Comparison of ENCODE assay signal across 8 cellular contexts in genomic region chr7:32941181-32941995, GRCh38. TPM values are rescaled to one million over a fixed set of nuclear protein-coding genes. Genes with fewer than 3 reads are reported as not detected.
A peak's percentile ranks its signal among the peaks of the same experiment; 100 is the strongest.
DNase-seq lines count a peak whose midpoint lies in the region; ATAC-seq and TF ChIP-seq lines count a peak whose summit lies in the region.

No MANE protein-coding gene starts in this region.

- H3K27me3 ChIP-seq in iPS-18a (ENCODE audit: control insufficient read depth, insufficient read depth, low read length), result peaks cover 100% of the 10 kb centered on the region

- intact Hi-C loops in activated CD4-positive, alpha-beta T cell treated with anti-CD3 and anti-CD28 coated beads, Interleukin-2, amount 10 ng/mL, durations not matched to agents 24 days and 14 days (cut with micrococcal nuclease), result no loop called here

- H3K27me3 Mint-ChIP-seq in activated CD4-positive, alpha-beta T cell treated with anti-CD3 and anti-CD28 coated beads, Interleukin-2, amount 10 ng/mL, durations not matched to agents 24 days and 14 days, result peaks cover 8% of the 10 kb centered on the region
- peaks cover 97% of the 10 kb centered on the region for H3K27me3 Mint-ChIP-seq in WTC11 (ENCODE audit: low read depth)

- peaks cover 17% of the 10 kb centered on the region for H3K4me1 Mint-ChIP-seq in activated CD4-positive, alpha-beta T cell treated with anti-CD3 and anti-CD28 coated beads, Interleukin-2, amount 10 ng/mL, durations not matched to agents 24 days and 14 days
- H3K4me1 Mint-ChIP-seq in WTC11, result peaks cover 14% of the 10 kb centered on the region
- H3K4me1 Mint-ChIP-seq in stimulated activated effector memory CD8-positive, alpha-beta T cell treated with anti-CD3 and anti-CD28 coated beads, Interleukin-12 subunit alpha, Interleukin-12 subunit beta, amount 100 ng/mL, for 72 hours, result peaks cover 18% of the 10 kb centered on the region

- H3K36me3 Mint-ChIP-seq in activated CD4-positive, alpha-beta T cell treated with anti-CD3 and anti-CD28 coated beads, Interleukin-2, amount 10 ng/mL, durations not matched to agents 24 days and 14 days (ENCODE audit: low read depth), result peaks cover 13% of the 10 kb centered on the region
- peaks cover 6% of the 10 kb centered on the region for H3K36me3 Mint-ChIP-seq in WTC11
- no peaks in the 10 kb centered on the region for H3K36me3 Mint-ChIP-seq in stimulated activated effector memory CD8-positive, alpha-beta T cell treated with anti-CD3 and anti-CD28 coated beads, Interleukin-12 subunit alpha, Interleukin-12 subunit beta, amount 100 ng/mL, for 72 hours

- H3K36me3 ChIP-seq in iPS-18a (ENCODE audit: control insufficient read depth, low read depth, low read length), result no peaks in the 10 kb centered on the region

- peaks cover 7% of the 10 kb centered on the region for H3K9me3 Mint-ChIP-seq in activated CD4-positive, alpha-beta T cell treated with anti-CD3 and anti-CD28 coated beads, Interleukin-2, amount 10 ng/mL, durations not matched to agents 24 days and 14 days
- H3K9me3 Mint-ChIP-seq in WTC11, result peaks cover 5% of the 10 kb centered on the region
- no peaks in the 10 kb centered on the region for H3K9me3 Mint-ChIP-seq in stimulated activated effector memory CD8-positive, alpha-beta T cell treated with anti-CD3 and anti-CD28 coated beads, Interleukin-12 subunit alpha, Interleukin-12 subunit beta, amount 100 ng/mL, for 72 hours

- peaks cover 5% of the 10 kb centered on the region for H3K9me3 ChIP-seq in iPS-18a (ENCODE audit: control insufficient read depth, low read depth, low read length)

- peak; percentile 5 for ATAC-seq in WTC11
- no peak for ATAC-seq in stimulated activated effector memory CD8-positive, alpha-beta T cell treated with anti-CD3 and anti-CD28 coated beads, Interleukin-12 subunit alpha, Interleukin-12 subunit beta, amount 100 ng/mL, for 72 hours
- no peak for ATAC-seq in HG02798 (IDR thresholded peaks at IDR 0.05; ENCODE audit: poor library complexity, unreplicated experiment)
- no peak for ATAC-seq in GM19467 (IDR thresholded peaks at IDR 0.05; ENCODE audit: unreplicated experiment)

- H3K27ac ChIP-seq in iPS-18a (ENCODE audit: low read length), result no peak overlapping the region

- CTCF ChIA-PET in WTC11 (lab: Charles Lee), result interaction anchor here (0.8 to 3.9 kb wide), 7 partner anchors 16 to 180 kb away, joined by 3 to 54 read pairs (median 4); partner anchors contain the start of genes FKBP9 and RP9

- H3K27ac Mint-ChIP-seq in activated CD4-positive, alpha-beta T cell treated with anti-CD3 and anti-CD28 coated beads, Interleukin-2, amount 10 ng/mL, durations not matched to agents 24 days and 14 days, result peak overlapping the region; percentile 90
- H3K27ac Mint-ChIP-seq in WTC11, result no peak overlapping the region
- no peak overlapping the region for H3K27ac Mint-ChIP-seq in stimulated activated effector memory CD8-positive, alpha-beta T cell treated with anti-CD3 and anti-CD28 coated beads, Interleukin-12 subunit alpha, Interleukin-12 subunit beta, amount 100 ng/mL, for 72 hours

- POLR2A ChIA-PET in WTC11 (lab: Charles Lee), result interaction anchor here (0.6 to 1.6 kb wide), 5 partner anchors 17 to 1127 kb away, joined by 3 to 6 read pairs (median 4); no protein-coding TSS in a partner anchor

- no peak for DNase-seq in activated CD4-positive, alpha-beta T cell treated with anti-CD3 and anti-CD28 coated beads, Interleukin-2, amount 10 ng/mL, durations not matched to agents 24 days and 14 days
- DNase-seq in activated CD4-positive, alpha-beta T cell treated with anti-CD3 and anti-CD28 coated beads for 48 hours, result no peak
- DNase-seq in WTC11 (ENCODE audit: low spot score) (no peak), NCI-H128 (lab: John Stamatoyannopoulos, UW; ENCODE audit: unreplicated experiment) (no peak)
- DNase-seq in stimulated activated effector memory CD8-positive, alpha-beta T cell treated with anti-CD3 and anti-CD28 coated beads, Interleukin-12 subunit alpha, Interleukin-12 subunit beta, amount 100 ng/mL, for 72 hours (ENCODE audit: low spot score in 2 of 2), result no peak

- peak overlapping the region; percentile 42 for H3K9ac ChIP-seq in iPS-18a (ENCODE audit: low read length)

- H3K4me3 ChIP-seq in iPS-18a (ENCODE audit: low read length), result peak overlapping the region; percentile 66

- peaks cover 12% of the 10 kb centered on the region for H3K4me1 ChIP-seq in iPS-18a (ENCODE audit: control insufficient read depth, low read depth, low read length)

- no peak for TF ChIP-seq CTCF in WTC11 (IDR thresholded peaks at IDR 0.05)

- H3K4me3 Mint-ChIP-seq in activated CD4-positive, alpha-beta T cell treated with anti-CD3 and anti-CD28 coated beads, Interleukin-2, amount 10 ng/mL, durations not matched to agents 24 days and 14 days, result peak overlapping the region; percentile 93
- H3K4me3 Mint-ChIP-seq in WTC11, result peak overlapping the region; percentile 70
- H3K4me3 Mint-ChIP-seq in stimulated activated effector memory CD8-positive, alpha-beta T cell treated with anti-CD3 and anti-CD28 coated beads, Interleukin-12 subunit alpha, Interleukin-12 subunit beta, amount 100 ng/mL, for 72 hours, result peak overlapping the region; percentile 94

TF ChIP-seq in WTC11, 78 proteins besides CTCF, POLR2A, EP300 and RAD21:
- TF ChIP-seq E2F5 (CRISPR knock-in tag; IDR thresholded peaks at IDR 0.05) (no peak), STAT6 (CRISPR knock-in tag; conservative IDR thresholded peaks at IDR 0.05; ENCODE audit: low read depth) (no peak), RORB (CRISPR knock-in tag; IDR thresholded peaks at IDR 0.05) (no peak)

RNA-seq across cellular contexts. Expression of gene FKBP9, which starts 15.9 kb away (rescaled TPM):
- 0.93 and 1.3 TPM in 2 replicates for total RNA-seq in activated CD4-positive, alpha-beta T cell treated with anti-CD3 and anti-CD28 coated beads, Interleukin-2, amount 10 ng/mL, durations not matched to agents 24 days and 14 days
- 11.0 to 18.0 TPM (median 12.7 TPM) in 3 replicates for total RNA-seq in WTC11 (2021)

RNA-seq across cellular contexts. Expression of gene KBTBD2, which starts 49.8 kb away (rescaled TPM):
- 30.2 and 31.5 TPM in 2 replicates for total RNA-seq in activated CD4-positive, alpha-beta T cell treated with anti-CD3 and anti-CD28 coated beads, Interleukin-2, amount 10 ng/mL, durations not matched to agents 24 days and 14 days
- 26.8 to 29.7 TPM (median 28.2 TPM) in 3 replicates for total RNA-seq in WTC11 (2021)
